1 cellular context compared by ENCODE assay signal in the genomic region with DNA sequence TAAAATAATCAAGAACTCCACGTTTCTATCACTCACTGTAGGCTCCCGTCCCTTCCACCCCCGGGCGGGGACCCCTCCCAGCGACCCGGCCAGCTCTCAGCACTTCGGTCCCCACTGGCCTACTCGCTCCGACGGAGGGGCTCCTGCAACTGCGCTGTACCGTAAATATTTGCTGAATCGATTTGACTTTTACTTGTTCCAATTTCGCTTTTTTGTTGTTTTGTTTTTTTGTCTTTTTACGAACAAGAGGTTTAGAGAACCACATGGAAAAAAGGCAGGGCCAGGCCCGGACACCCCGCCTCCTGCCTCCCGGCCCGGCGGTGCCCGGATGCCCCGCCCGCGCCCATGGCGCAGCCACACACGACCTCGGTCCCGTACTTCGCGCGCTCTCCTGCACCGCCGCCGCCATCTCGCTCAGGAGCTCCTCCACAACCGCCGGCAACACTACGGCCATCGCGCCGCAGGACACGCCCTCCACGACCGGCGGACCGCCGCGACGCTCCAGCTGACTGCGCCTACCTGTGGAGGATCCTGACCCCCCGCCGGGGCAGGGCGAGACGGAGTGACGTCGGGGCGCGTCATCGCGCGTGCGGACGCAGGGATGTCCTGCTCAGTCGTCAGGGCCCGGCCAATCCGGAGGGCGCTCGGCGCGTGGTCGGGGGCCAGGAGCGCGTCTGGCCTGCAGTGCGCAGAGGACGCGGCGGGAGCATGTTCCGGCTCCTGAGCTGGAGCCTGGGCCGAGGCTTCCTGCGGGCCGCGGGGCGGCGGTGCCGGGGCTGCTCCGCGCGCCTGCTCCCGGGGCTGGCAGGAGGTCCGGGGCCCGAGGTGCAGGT.
TF ChIP-seq lines count a peak whose summit lies in the region.

A gene with protein sequence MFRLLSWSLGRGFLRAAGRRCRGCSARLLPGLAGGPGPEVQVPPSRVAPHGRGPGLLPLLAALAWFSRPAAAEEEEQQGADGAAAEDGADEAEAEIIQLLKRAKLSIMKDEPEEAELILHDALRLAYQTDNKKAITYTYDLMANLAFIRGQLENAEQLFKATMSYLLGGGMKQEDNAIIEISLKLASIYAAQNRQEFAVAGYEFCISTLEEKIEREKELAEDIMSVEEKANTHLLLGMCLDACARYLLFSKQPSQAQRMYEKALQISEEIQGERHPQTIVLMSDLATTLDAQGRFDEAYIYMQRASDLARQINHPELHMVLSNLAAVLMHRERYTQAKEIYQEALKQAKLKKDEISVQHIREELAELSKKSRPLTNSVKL (plus strand): TSS at position 684 of the 833 bp plus-strand sequence. CDS start 25 bp downstream, at position 709.
A gene with protein sequence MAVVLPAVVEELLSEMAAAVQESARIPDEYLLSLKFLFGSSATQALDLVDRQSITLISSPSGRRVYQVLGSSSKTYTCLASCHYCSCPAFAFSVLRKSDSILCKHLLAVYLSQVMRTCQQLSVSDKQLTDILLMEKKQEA (minus strand): TSS at position 564 of the 833 bp plus-strand sequence. CDS start 110 bp downstream, at position 454.

TF ChIP-seq in HepG2, 621 proteins besides CTCF, POLR2A, EP300 and RAD21 (continued from another document and continues in another):
- TF ChIP-seq, protein P1, sequence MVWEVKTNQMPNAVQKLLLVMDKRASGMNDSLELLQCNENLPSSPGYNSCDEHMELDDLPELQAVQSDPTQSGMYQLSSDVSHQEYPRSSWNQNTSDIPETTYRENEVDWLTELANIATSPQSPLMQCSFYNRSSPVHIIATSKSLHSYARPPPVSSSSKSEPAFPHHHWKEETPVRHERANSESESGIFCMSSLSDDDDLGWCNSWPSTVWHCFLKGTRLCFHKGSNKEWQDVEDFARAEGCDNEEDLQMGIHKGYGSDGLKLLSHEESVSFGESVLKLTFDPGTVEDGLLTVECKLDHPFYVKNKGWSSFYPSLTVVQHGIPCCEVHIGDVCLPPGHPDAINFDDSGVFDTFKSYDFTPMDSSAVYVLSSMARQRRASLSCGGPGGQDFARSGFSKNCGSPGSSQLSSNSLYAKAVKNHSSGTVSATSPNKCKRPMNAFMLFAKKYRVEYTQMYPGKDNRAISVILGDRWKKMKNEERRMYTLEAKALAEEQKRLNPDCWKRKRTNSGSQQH (CRISPR knock-in tag; IDR thresholded peaks at IDR 0.05; ENCODE audit: low read depth) = peak; percentile 93
- TF ChIP-seq JDP2 (CRISPR knock-in tag; IDR thresholded peaks at IDR 0.05; ENCODE audit: borderline replicate concordance) (peak; percentile 87; the same call in 1 of the 2 replicates), ZNF570 (CRISPR knock-in tag; IDR thresholded peaks at IDR 0.05; ENCODE audit: borderline replicate concordance) (no peak), TBL1XR1 (IDR thresholded peaks at IDR 0.05; ENCODE audit: borderline replicate concordance, low read length, partially characterized antibody) (no peak), ZNF746 (CRISPR knock-in tag; IDR thresholded peaks at IDR 0.05) (peak; percentile 35; the same call in 1 of the 2 replicates), NFKBIZ (CRISPR knock-in tag; IDR thresholded peaks at IDR 0.05) (peak; percentile 58), POGZ (CRISPR knock-in tag; IDR thresholded peaks at IDR 0.05) (peak; percentile 96), TBX3 (IDR thresholded peaks at IDR 0.05; ENCODE audit: borderline replicate concordance) (no peak), ZNF550 (CRISPR knock-in tag; IDR thresholded peaks at IDR 0.05; ENCODE audit: borderline replicate concordance) (no peak), ZNF567 (CRISPR knock-in tag; IDR thresholded peaks at IDR 0.05; ENCODE audit: borderline replicate concordance) (peak; percentile 81; the same call in 1 of the 2 replicates), ZFP36 (IDR thresholded peaks at IDR 0.05; ENCODE audit: borderline replicate concordance, low read depth, low read length, partially characterized antibody) (no peak), SP5 (CRISPR knock-in tag; IDR thresholded peaks at IDR 0.05; ENCODE audit: borderline replicate concordance, low read depth) (peak; percentile 61; the same call in 1 of the 2 replicates), ZNF761 (CRISPR knock-in tag; conservative IDR thresholded peaks at IDR 0.05) (peak; percentile 82), HMGA1 (CRISPR knock-in tag; conservative IDR thresholded peaks at IDR 0.05) (no peak), IRX3 (CRISPR knock-in tag; IDR thresholded peaks at IDR 0.05; ENCODE audit: borderline replicate concordance, low read depth) (peak; percentile 84; the same call in 1 of the 2 replicates), ZNF841 (CRISPR knock-in tag; IDR thresholded peaks at IDR 0.05; ENCODE audit: borderline replicate concordance) (peak; percentile 84), HNF4G (IDR thresholded peaks at IDR 0.05; ENCODE audit: borderline replicate concordance, low read depth, low read length) (0 out of 2 replicates have a peak, but pooled peaks have one; percentile 4), HNF4G (CRISPR knock-in tag; IDR thresholded peaks at IDR 0.05; ENCODE audit: borderline replicate concordance, low read depth) (peak; percentile 74; the same call in 1 of the 2 replicates), KAT2B (IDR thresholded peaks at IDR 0.05; ENCODE audit: borderline replicate concordance, low read depth, low read length) (no peak), SMARCE1 (IDR thresholded peaks at IDR 0.05; ENCODE audit: borderline replicate concordance) (no peak), ZFX (CRISPR knock-in tag; IDR thresholded peaks at IDR 0.05; ENCODE audit: low read depth) (peak; percentile 99), POLR2AphosphoS2 (IDR thresholded peaks at IDR 0.05; ENCODE audit: low read depth, low read length) (no peak), HOXD1 (CRISPR knock-in tag; IDR thresholded peaks at IDR 0.05) (0 out of 2 replicates have a peak, but pooled peaks have one; percentile 38), PRPF4 (IDR thresholded peaks at IDR 0.05; ENCODE audit: low read depth, low read length, poor library complexity, severe bottlenecking) (no peak), MIER3 (CRISPR knock-in tag; IDR thresholded peaks at IDR 0.05; ENCODE audit: borderline replicate concordance) (peak; percentile 98; the same call in 1 of the 2 replicates), SALL2 (CRISPR knock-in tag; IDR thresholded peaks at IDR 0.05) (peak; percentile 99), EHMT2 (IDR thresholded peaks at IDR 0.05; ENCODE audit: borderline replicate concordance, low read depth, low read length) (no peak), ZNF552 (CRISPR knock-in tag; IDR thresholded peaks at IDR 0.05; ENCODE audit: borderline replicate concordance) (peak; percentile 66), TCF7 (IDR thresholded peaks at IDR 0.05; ENCODE audit: low read depth) (no peak), ZNF678 (CRISPR knock-in tag; IDR thresholded peaks at IDR 0.05) (peak; percentile 6; the same call in 1 of the 2 replicates)
- TF ChIP-seq, protein P2, sequence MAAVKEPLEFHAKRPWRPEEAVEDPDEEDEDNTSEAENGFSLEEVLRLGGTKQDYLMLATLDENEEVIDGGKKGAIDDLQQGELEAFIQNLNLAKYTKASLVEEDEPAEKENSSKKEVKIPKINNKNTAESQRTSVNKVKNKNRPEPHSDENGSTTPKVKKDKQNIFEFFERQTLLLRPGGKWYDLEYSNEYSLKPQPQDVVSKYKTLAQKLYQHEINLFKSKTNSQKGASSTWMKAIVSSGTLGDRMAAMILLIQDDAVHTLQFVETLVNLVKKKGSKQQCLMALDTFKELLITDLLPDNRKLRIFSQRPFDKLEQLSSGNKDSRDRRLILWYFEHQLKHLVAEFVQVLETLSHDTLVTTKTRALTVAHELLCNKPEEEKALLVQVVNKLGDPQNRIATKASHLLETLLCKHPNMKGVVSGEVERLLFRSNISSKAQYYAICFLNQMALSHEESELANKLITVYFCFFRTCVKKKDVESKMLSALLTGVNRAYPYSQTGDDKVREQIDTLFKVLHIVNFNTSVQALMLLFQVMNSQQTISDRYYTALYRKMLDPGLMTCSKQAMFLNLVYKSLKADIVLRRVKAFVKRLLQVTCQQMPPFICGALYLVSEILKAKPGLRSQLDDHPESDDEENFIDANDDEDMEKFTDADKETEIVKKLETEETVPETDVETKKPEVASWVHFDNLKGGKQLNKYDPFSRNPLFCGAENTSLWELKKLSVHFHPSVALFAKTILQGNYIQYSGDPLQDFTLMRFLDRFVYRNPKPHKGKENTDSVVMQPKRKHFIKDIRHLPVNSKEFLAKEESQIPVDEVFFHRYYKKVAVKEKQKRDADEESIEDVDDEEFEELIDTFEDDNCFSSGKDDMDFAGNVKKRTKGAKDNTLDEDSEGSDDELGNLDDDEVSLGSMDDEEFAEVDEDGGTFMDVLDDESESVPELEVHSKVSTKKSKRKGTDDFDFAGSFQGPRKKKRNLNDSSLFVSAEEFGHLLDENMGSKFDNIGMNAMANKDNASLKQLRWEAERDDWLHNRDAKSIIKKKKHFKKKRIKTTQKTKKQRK (IDR thresholded peaks at IDR 0.05; ENCODE audit: low read length) = no peak
- TF ChIP-seq, protein P3, sequence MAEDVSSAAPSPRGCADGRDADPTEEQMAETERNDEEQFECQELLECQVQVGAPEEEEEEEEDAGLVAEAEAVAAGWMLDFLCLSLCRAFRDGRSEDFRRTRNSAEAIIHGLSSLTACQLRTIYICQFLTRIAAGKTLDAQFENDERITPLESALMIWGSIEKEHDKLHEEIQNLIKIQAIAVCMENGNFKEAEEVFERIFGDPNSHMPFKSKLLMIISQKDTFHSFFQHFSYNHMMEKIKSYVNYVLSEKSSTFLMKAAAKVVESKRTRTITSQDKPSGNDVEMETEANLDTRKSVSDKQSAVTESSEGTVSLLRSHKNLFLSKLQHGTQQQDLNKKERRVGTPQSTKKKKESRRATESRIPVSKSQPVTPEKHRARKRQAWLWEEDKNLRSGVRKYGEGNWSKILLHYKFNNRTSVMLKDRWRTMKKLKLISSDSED (CRISPR knock-in tag; IDR thresholded peaks at IDR 0.05) = no peak
- TF ChIP-seq, protein P4, sequence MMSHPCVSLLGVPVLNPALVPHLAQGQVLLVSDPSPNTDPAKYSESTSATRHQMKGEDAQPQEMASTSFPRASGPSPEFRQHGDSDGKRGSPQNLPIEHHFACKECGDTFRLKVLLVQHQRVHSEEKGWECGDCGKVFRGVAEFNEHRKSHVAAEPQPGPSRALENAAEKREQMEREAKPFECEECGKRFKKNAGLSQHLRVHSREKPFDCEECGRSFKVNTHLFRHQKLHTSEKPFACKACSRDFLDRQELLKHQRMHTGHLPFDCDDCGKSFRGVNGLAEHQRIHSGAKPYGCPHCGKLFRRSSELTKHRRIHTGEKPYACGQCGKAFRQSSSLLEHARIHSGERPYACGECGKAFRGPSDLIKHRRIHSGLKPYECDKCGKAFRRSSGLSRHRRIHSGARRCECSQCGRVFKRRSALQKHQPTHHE (CRISPR knock-in tag; IDR thresholded peaks at IDR 0.05; ENCODE audit: borderline replicate concordance) = peak; percentile 79; the same call in 1 of the 2 replicates
- TF ChIP-seq, protein P5, sequence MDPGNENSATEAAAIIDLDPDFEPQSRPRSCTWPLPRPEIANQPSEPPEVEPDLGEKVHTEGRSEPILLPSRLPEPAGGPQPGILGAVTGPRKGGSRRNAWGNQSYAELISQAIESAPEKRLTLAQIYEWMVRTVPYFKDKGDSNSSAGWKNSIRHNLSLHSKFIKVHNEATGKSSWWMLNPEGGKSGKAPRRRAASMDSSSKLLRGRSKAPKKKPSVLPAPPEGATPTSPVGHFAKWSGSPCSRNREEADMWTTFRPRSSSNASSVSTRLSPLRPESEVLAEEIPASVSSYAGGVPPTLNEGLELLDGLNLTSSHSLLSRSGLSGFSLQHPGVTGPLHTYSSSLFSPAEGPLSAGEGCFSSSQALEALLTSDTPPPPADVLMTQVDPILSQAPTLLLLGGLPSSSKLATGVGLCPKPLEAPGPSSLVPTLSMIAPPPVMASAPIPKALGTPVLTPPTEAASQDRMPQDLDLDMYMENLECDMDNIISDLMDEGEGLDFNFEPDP (CRISPR knock-in tag; conservative IDR thresholded peaks at IDR 0.05) = no peak
- TF ChIP-seq, protein P6, sequence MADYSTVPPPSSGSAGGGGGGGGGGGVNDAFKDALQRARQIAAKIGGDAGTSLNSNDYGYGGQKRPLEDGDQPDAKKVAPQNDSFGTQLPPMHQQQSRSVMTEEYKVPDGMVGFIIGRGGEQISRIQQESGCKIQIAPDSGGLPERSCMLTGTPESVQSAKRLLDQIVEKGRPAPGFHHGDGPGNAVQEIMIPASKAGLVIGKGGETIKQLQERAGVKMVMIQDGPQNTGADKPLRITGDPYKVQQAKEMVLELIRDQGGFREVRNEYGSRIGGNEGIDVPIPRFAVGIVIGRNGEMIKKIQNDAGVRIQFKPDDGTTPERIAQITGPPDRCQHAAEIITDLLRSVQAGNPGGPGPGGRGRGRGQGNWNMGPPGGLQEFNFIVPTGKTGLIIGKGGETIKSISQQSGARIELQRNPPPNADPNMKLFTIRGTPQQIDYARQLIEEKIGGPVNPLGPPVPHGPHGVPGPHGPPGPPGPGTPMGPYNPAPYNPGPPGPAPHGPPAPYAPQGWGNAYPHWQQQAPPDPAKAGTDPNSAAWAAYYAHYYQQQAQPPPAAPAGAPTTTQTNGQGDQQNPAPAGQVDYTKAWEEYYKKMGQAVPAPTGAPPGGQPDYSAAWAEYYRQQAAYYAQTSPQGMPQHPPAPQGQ (CRISPR knock-in tag; IDR thresholded peaks at IDR 0.05; ENCODE audit: borderline replicate concordance) = peak; percentile 63; the same call in 1 of the 2 replicates
- TF ChIP-seq, protein P7, sequence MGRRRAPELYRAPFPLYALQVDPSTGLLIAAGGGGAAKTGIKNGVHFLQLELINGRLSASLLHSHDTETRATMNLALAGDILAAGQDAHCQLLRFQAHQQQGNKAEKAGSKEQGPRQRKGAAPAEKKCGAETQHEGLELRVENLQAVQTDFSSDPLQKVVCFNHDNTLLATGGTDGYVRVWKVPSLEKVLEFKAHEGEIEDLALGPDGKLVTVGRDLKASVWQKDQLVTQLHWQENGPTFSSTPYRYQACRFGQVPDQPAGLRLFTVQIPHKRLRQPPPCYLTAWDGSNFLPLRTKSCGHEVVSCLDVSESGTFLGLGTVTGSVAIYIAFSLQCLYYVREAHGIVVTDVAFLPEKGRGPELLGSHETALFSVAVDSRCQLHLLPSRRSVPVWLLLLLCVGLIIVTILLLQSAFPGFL (CRISPR knock-in tag; IDR thresholded peaks at IDR 0.05) = no peak
- TF ChIP-seq, protein P8, sequence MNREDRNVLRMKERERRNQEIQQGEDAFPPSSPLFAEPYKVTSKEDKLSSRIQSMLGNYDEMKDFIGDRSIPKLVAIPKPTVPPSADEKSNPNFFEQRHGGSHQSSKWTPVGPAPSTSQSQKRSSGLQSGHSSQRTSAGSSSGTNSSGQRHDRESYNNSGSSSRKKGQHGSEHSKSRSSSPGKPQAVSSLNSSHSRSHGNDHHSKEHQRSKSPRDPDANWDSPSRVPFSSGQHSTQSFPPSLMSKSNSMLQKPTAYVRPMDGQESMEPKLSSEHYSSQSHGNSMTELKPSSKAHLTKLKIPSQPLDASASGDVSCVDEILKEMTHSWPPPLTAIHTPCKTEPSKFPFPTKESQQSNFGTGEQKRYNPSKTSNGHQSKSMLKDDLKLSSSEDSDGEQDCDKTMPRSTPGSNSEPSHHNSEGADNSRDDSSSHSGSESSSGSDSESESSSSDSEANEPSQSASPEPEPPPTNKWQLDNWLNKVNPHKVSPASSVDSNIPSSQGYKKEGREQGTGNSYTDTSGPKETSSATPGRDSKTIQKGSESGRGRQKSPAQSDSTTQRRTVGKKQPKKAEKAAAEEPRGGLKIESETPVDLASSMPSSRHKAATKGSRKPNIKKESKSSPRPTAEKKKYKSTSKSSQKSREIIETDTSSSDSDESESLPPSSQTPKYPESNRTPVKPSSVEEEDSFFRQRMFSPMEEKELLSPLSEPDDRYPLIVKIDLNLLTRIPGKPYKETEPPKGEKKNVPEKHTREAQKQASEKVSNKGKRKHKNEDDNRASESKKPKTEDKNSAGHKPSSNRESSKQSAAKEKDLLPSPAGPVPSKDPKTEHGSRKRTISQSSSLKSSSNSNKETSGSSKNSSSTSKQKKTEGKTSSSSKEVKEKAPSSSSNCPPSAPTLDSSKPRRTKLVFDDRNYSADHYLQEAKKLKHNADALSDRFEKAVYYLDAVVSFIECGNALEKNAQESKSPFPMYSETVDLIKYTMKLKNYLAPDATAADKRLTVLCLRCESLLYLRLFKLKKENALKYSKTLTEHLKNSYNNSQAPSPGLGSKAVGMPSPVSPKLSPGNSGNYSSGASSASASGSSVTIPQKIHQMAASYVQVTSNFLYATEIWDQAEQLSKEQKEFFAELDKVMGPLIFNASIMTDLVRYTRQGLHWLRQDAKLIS (CRISPR knock-in tag; IDR thresholded peaks at IDR 0.05) = 0 out of 2 replicates have a peak, but pooled peaks have one; percentile 35
